In genomic region chr17:44844390-44844830, GRCh38 we compare ENCODE assay signal across 2 cellular contexts.
TF ChIP-seq lines count a peak whose summit lies in the region.

No MANE protein-coding gene starts in this region.

TF ChIP-seq in HepG2, 621 proteins besides CTCF, POLR2A, EP300 and RAD21 (continues in another document):
- TF ChIP-seq BATF2 (CRISPR knock-in tag; IDR thresholded peaks at IDR 0.05) (no peak), SNAPC2 (CRISPR knock-in tag; IDR thresholded peaks at IDR 0.05) (no peak), KAT7 (CRISPR knock-in tag; IDR thresholded peaks at IDR 0.05; ENCODE audit: borderline replicate concordance) (no peak), DBP (CRISPR knock-in tag; IDR thresholded peaks at IDR 0.05; ENCODE audit: not compliant biosample characterization) (no peak), ZNF318 (CRISPR knock-in tag; IDR thresholded peaks at IDR 0.05) (no peak), DZIP1 (CRISPR knock-in tag; IDR thresholded peaks at IDR 0.05) (no peak), CREB3 (CRISPR knock-in tag; IDR thresholded peaks at IDR 0.05) (no peak), KDM5A (IDR thresholded peaks at IDR 0.05; ENCODE audit: borderline replicate concordance, low read length) (no peak)

TF ChIP-seq in endothelial cell of umbilical vein, 7 proteins besides CTCF, POLR2A, EP300 and RAD21:
- TF ChIP-seq EZH2 (IDR thresholded peaks at IDR 0.05; ENCODE audit: borderline replicate concordance, low read depth, low read length, severe bottlenecking) (no peak), MYC (IDR thresholded peaks at IDR 0.05; ENCODE audit: low read depth, low read length) (no peak)
